10 cellular contexts compared by ENCODE assay signal in genomic region chr14:68377056-68377455, GRCh38.
DNase-seq lines count a peak whose midpoint lies in the region; ATAC-seq and TF ChIP-seq lines count a peak whose summit lies in the region.
"Had no signal": no experiment of that assay in that cellular context is flagged by ENCODE, and none has a peak within 500 bp of the region (broad histone marks: within the 10 kb centered on the region; RNA-seq: fewer than 3 reads in every experiment).

No MANE protein-coding gene starts in this region.

- H3K36me3 ChIP-seq in OCI-LY7 (ENCODE audit: insufficient read depth, low read length), result no peaks in the 10 kb centered on the region
- no peaks in the 10 kb centered on the region for H3K36me3 ChIP-seq in endodermal cell (ENCODE audit: control insufficient read depth, insufficient read depth, low read length)
- no peaks in the 10 kb centered on the region for H3K36me3 ChIP-seq in muscle layer of duodenum (ENCODE audit: control insufficient read depth in 1 of 2, insufficient read depth in 2 of 2, low read length in 2 of 2)
- no peaks in the 10 kb centered on the region for H3K36me3 ChIP-seq in Karpas-422 (ENCODE audit: insufficient read depth, low read length)
- H3K36me3 ChIP-seq: ovary had no signal

- H3K4me1 Mint-ChIP-seq in endodermal cell, result peaks cover 23% of the 10 kb centered on the region

- BruUV-seq in OCI-LY7 (replicated peaks; lab: Mats Ljungman, UMichigan), result no TSS peak

- 95% methylated on average over 2 of the region's 2 CpGs; no CpG with 5 or more reads in 1 of the 2 experiments for WGBS in endodermal cell (ENCODE audit: insufficient coverage in 1 of 2, insufficient read length in 1 of 2), 2 experiments

- H3K27me3 ChIP-seq in endodermal cell (ENCODE audit: control insufficient read depth, insufficient read depth, low read length, poor library complexity, severe bottlenecking) (no peaks in the 10 kb centered on the region), muscle layer of duodenum (ENCODE audit: low read depth, low read length) (no peaks in the 10 kb centered on the region), Karpas-422 (ENCODE audit: low read length) (no peaks in the 10 kb centered on the region)
- H3K27me3 ChIP-seq: ovary had no signal

- H2AFZ ChIP-seq in OCI-LY7 (ENCODE audit: low read length) (peak overlapping the region; percentile 75), Karpas-422 (ENCODE audit: low read length) (no peak overlapping the region)

- no peak for ATAC-seq in GM21723 (IDR thresholded peaks at IDR 0.05; ENCODE audit: unreplicated experiment)

- CTCF ChIA-PET in OCI-LY7 (lab: Charles Lee; ENCODE audit: unreplicated experiment), result interaction anchor here (0.6 to 1.0 kb wide), 2 partner anchors 9 to 84 kb away, joined by 3 to 4 read pairs; no protein-coding TSS in a partner anchor

- peak overlapping the region; percentile 1 for H3K4me3 ChIP-seq in OCI-LY7 (ENCODE audit: low read depth, low read length, poor library complexity, severe bottlenecking)
- H3K4me3 ChIP-seq in endodermal cell (ENCODE audit: low read length), result no peak overlapping the region
- peak overlapping the region in 1 of 2 donors; percentile 23 for H3K4me3 ChIP-seq in muscle layer of duodenum (ENCODE audit: low read depth in 1 of 2, low read length in 2 of 2)
- H3K4me3 ChIP-seq in Karpas-422 (ENCODE audit: low read length), result no peak overlapping the region
- H3K4me3 ChIP-seq: ovary had no signal

- H3K27ac Mint-ChIP-seq in endodermal cell, result no peak overlapping the region

- H3K4me3 Mint-ChIP-seq in endodermal cell, result no peak overlapping the region

- H3K9me3 ChIP-seq in OCI-LY7 (ENCODE audit: low read length) (peaks cover 5% of the 10 kb centered on the region; the same call in 1 of the 2 replicates), endodermal cell (ENCODE audit: control insufficient read depth, low read length) (peaks cover 7% of the 10 kb centered on the region), muscle layer of duodenum (ENCODE audit: control insufficient read depth in 1 of 2, low read length in 2 of 2) (no peaks in the 10 kb centered on the region), Karpas-422 (ENCODE audit: low read length) (no peaks in the 10 kb centered on the region)
- H3K9me3 ChIP-seq: ovary had no signal

- intact Hi-C loops in OCI-LY7 (cut with micrococcal nuclease; ENCODE audit: unreplicated experiment), result loop anchor here (5.0 kb wide), 1 partner anchor 130 kb away; no protein-coding TSS in a partner anchor

- H3K9me3 Mint-ChIP-seq in endodermal cell, result peaks cover 6% of the 10 kb centered on the region

- DNase-seq in OCI-LY7 (ENCODE audit: low spot score) (no peak), endodermal cell (no peak), cerebellar cortex (ENCODE audit: low spot score) (no peak), Karpas-422 (no peak), NCI-H1436 (lab: John Stamatoyannopoulos, UW) (no peak)
- DNase-seq: H7 had no signal

- H3K4me2 ChIP-seq in OCI-LY7 (ENCODE audit: low read length), result peak overlapping the region; percentile 40
- no peak overlapping the region for H3K4me2 ChIP-seq in Karpas-422 (ENCODE audit: low read depth, low read length, poor library complexity, severe bottlenecking)

- H3K9ac ChIP-seq in endodermal cell (ENCODE audit: extremely low read depth, low read length, poor library complexity, severe bottlenecking) (no peak overlapping the region), Karpas-422 (ENCODE audit: low read length) (no peak overlapping the region)

- no peak for TF ChIP-seq CTCF in OCI-LY7 (conservative IDR thresholded peaks at IDR 0.05; ENCODE audit: low read length)
- TF ChIP-seq CTCF in endodermal cell (conservative IDR thresholded peaks at IDR 0.05), result no peak

- H3K79me2 ChIP-seq in OCI-LY7 (ENCODE audit: insufficient read depth, low read depth, low read length) (no peaks in the 10 kb centered on the region), Karpas-422 (ENCODE audit: low read length) (no peaks in the 10 kb centered on the region)

- POLR2A ChIA-PET in OCI-LY7 (lab: Charles Lee), result interaction anchor here (0.6 to 3.3 kb wide), 13 partner anchors 11 to 306 kb away, joined by 3 to 20 read pairs (median 4); no protein-coding TSS in a partner anchor

- no peaks in the 10 kb centered on the region for H4K20me1 ChIP-seq in OCI-LY7 (ENCODE audit: insufficient read depth, low read length)
- H4K20me1 ChIP-seq in Karpas-422 (ENCODE audit: insufficient read depth, low read depth, low read length), result peaks cover 7% of the 10 kb centered on the region; the same call in 1 of the 2 replicates

- H3K36me3 Mint-ChIP-seq in endodermal cell (ENCODE audit: low read depth), result no peaks in the 10 kb centered on the region

- H3K9me2 ChIP-seq in OCI-LY7 (ENCODE audit: insufficient read depth, low read length) (no peaks in the 10 kb centered on the region), Karpas-422 (replicated peaks; ENCODE audit: insufficient read depth, low read length) (no peaks in the 10 kb centered on the region)

- H3K4me1 ChIP-seq in OCI-LY7 (ENCODE audit: insufficient read depth, low read length, poor library complexity, severe bottlenecking) (peaks cover 73% of the 10 kb centered on the region), endodermal cell (ENCODE audit: control insufficient read depth, insufficient read depth, low read length) (peaks cover 1% of the 10 kb centered on the region), muscle layer of duodenum (ENCODE audit: control insufficient read depth in 1 of 2, insufficient read depth in 2 of 2, low read length in 2 of 2) (peaks cover 9 to 20% of the 10 kb centered on the region in 2 donors), Karpas-422 (ENCODE audit: low read length) (peaks cover 9% of the 10 kb centered on the region)

- peak overlapping the region; percentile 4 for H3K27ac ChIP-seq in OCI-LY7 (ENCODE audit: low read depth, low read length, poor library complexity, severe bottlenecking)
- peak overlapping the region; percentile 73 for H3K27ac ChIP-seq in endodermal cell (ENCODE audit: low read depth, low read length)
- peak overlapping the region; percentile 73 for H3K27ac ChIP-seq in muscle layer of duodenum (ENCODE audit: low read length)
- H3K27ac ChIP-seq in temporal lobe (ENCODE audit: low read depth, low read length), result peak overlapping the region; percentile 77
- H3K27ac ChIP-seq in Karpas-422 (ENCODE audit: low read length), result no peak overlapping the region

- H3K27me3 Mint-ChIP-seq in endodermal cell (ENCODE audit: insufficient read depth), result no peaks in the 10 kb centered on the region
